ENCODE assay signal across 24 cellular contexts in genomic region chr3:197017003-197017402, GRCh38.
"Had no signal": no experiment of that assay in that cellular context is flagged by ENCODE, and none has a peak within 500 bp of the region (broad histone marks: within the 10 kb centered on the region; RNA-seq: fewer than 3 reads in every experiment).

No MANE protein-coding gene starts in this region.

- H3K4me3 ChIP-seq: colonic mucosa, gastrocnemius medialis, heart left ventricle, lung, ovary, right lobe of liver, thoracic aorta, vagina had no signal

- H3K27ac Mint-ChIP-seq: activated naive CD8-positive, alpha-beta T cell; nephron; progenitor cell of endocrine pancreas had no signal

- H3K36me3 ChIP-seq: colonic mucosa, gastrocnemius medialis, heart left ventricle, neutrophil, ovary, right lobe of liver, thoracic aorta, vagina had no signal

- H3K27me3 Mint-ChIP-seq: activated naive CD8-positive, alpha-beta T cell had no signal

- H3K4me3 Mint-ChIP-seq: activated naive CD8-positive, alpha-beta T cell; nephron had no signal

- H3K9me3 ChIP-seq: colonic mucosa, gastrocnemius medialis, heart left ventricle, neutrophil, ovary, right lobe of liver, thoracic aorta, vagina had no signal

- H3K9me3 Mint-ChIP-seq: nephron had no signal

- H3K4me1 Mint-ChIP-seq: nephron had no signal

- H3K27me3 ChIP-seq: colonic mucosa, gastrocnemius medialis, heart left ventricle, ovary, right lobe of liver, vagina had no signal

- ATAC-seq: gastrocnemius medialis, heart left ventricle, left lobe of liver, right lobe of liver had no signal

- H3K27ac ChIP-seq: colonic mucosa, gastrocnemius medialis, heart left ventricle, neutrophil, ovary, right lobe of liver, thoracic aorta, vagina had no signal

- H3K36me3 Mint-ChIP-seq: activated naive CD8-positive, alpha-beta T cell had no signal

- H3K4me1 ChIP-seq: colonic mucosa, gastrocnemius medialis, heart left ventricle, right lobe of liver, vagina had no signal

- DNase-seq: activated CD4-positive, alpha-beta T cell treated with anti-CD3 and anti-CD28 coated beads for 4 hours; activated CD4-positive, alpha-beta T cell treated with anti-CD3 and anti-CD28 coated beads, Interleukin-2, amount 50 U/mL, for 4 hours; activated effector memory CD4-positive, alpha-beta T cell treated with Interleukin-2 at 50 U/mL for 16 hours; activated naive CD4-positive, alpha-beta T cell treated with Interleukin-2 at 50 U/mL for 16 hours; anterior cingulate cortex; colonic mucosa; effector CD8-positive, alpha-beta T cell; gastrocnemius medialis; kidney glomerular epithelial cell; mesendoderm; right lobe of liver; stimulated activated CD4-positive, alpha-beta T cell treated with anti-CD3 and anti-CD28 coated beads, Interleukin-2, amount 100 ng/mL, for 48 hours; stimulated activated naive CD8-positive, alpha-beta T cell treated with anti-CD3 and anti-CD28 coated beads, Interleukin-15, Interleukin-2, amounts not matched to agents 100 U/mL and 50 U/mL, for 24 hours; trophoblast cell had no signal
